8 cellular contexts compared by ENCODE assay signal in genomic region chr7:26198781-26199169, GRCh38. TPM values are rescaled to one million over a fixed set of nuclear protein-coding genes. Genes with fewer than 3 reads are reported as not detected.
DNase-seq lines count a peak whose midpoint lies in the region; ATAC-seq, FAIRE-seq and TF ChIP-seq lines count a peak whose summit lies in the region.

No MANE protein-coding gene starts in this region.

- H3K4me3 Mint-ChIP-seq in activated T-cell treated with anti-CD3 and anti-CD28 coated beads, Interleukin-2, amount 50 U/mL, for 72 hours, result peak overlapping the region; percentile 96 to 100
- peak overlapping the region; percentile 100 for H3K4me3 Mint-ChIP-seq in astrocyte (ENCODE audit: unreplicated experiment)

- H3K36me3 ChIP-seq in astrocyte (ENCODE audit: insufficient read depth, low read length), result peaks cover 27% of the 10 kb centered on the region
- peaks cover 36 to 38% (median 38%) of the 10 kb centered on the region in 3 donors for H3K36me3 ChIP-seq in tibial artery

- H3K27ac Mint-ChIP-seq in activated T-cell treated with anti-CD3 and anti-CD28 coated beads, Interleukin-2, amount 50 U/mL, for 72 hours, result peak overlapping the region; percentile 100
- peak overlapping the region; percentile 100 for H3K27ac Mint-ChIP-seq in astrocyte (ENCODE audit: unreplicated experiment)

- DNase-seq in activated T-cell treated with anti-CD3 and anti-CD28 coated beads, Interleukin-2, amount 50 U/mL, for 72 hours, result no peak
- no peak for DNase-seq in activated T-cell treated with anti-CD3 and anti-CD28 coated beads, Interleukin-2, amount 50 U/mL, for 48 hours
- DNase-seq in astrocyte (ENCODE audit: low read depth) (no peak), lower leg skin (ENCODE audit: low spot score in 2 of 2) (no peak), tibial artery (no peak)
- DNase-seq in stimulated activated CD4-positive, alpha-beta T cell treated with anti-CD3 and anti-CD28 coated beads, Interleukin-4, amount 100 ng/mL, for 24 hours, result no peak
- no peak for DNase-seq in stimulated activated CD4-positive, alpha-beta T cell treated with anti-CD3 and anti-CD28 coated beads, Interleukin-4, amount 100 ng/mL, for 4 hours

- H3K4me1 ChIP-seq in astrocyte (ENCODE audit: insufficient read depth, low read length) (peaks cover 18% of the 10 kb centered on the region), tibial artery (peaks cover 0 to 50% (median 36%) of the 10 kb centered on the region in 4 donors)

- H3K27me3 Mint-ChIP-seq in activated T-cell treated with anti-CD3 and anti-CD28 coated beads, Interleukin-2, amount 50 U/mL, for 72 hours (ENCODE audit: low read depth), result no peaks in the 10 kb centered on the region
- no peaks in the 10 kb centered on the region for H3K27me3 Mint-ChIP-seq in astrocyte (ENCODE audit: low read depth, unreplicated experiment)

- ATAC-seq in activated T-cell treated with anti-CD3 and anti-CD28 coated beads, Interleukin-2, amount 50 U/mL, for 72 hours (replicated peaks in 1 of 2), result no peak
- no peak for ATAC-seq in GM21528 (IDR thresholded peaks at IDR 0.05; ENCODE audit: low FRiP score, unreplicated experiment)

- no peaks in the 10 kb centered on the region for H3K27me3 ChIP-seq in astrocyte (ENCODE audit: insufficient read depth, low read length)
- H3K27me3 ChIP-seq in tibial artery, result no peaks in the 10 kb centered on the region

- H3K4me2 ChIP-seq in astrocyte (ENCODE audit: low read length), result peak overlapping the region; percentile 86

- TF ChIP-seq POLR2A in lower leg skin (IDR thresholded peaks at IDR 0.05), result no peak

- intact Hi-C loops in lower leg skin (cut with DNase I; ENCODE audit: low total_unique reads), result no loop called here
- intact Hi-C loops in tibial artery (cut with DNase I; ENCODE audit: low total_unique reads), result loop anchor here (5.0 kb wide), 2 partner anchors 169 to 974 kb away; partner anchors contain the start of gene HOXA10

- peak overlapping the region; percentile 98 for H3K27ac ChIP-seq in astrocyte (ENCODE audit: low read depth, low read length)
- peak overlapping the region; percentile 99 for H3K27ac ChIP-seq in tibial artery

- peaks cover 90% of the 10 kb centered on the region for H3K79me2 ChIP-seq in astrocyte (ENCODE audit: insufficient read depth, low read length)

- H3K9me3 ChIP-seq in astrocyte (ENCODE audit: insufficient read depth, low read depth, low read length) (no peaks in the 10 kb centered on the region), tibial artery (no peaks in the 10 kb centered on the region)

- H3K36me3 Mint-ChIP-seq in activated T-cell treated with anti-CD3 and anti-CD28 coated beads, Interleukin-2, amount 50 U/mL, for 72 hours (ENCODE audit: insufficient read depth in 2 of 2), result peaks cover 40 to 68% of the 10 kb centered on the region in 2 donors
- peaks cover 34% of the 10 kb centered on the region for H3K36me3 Mint-ChIP-seq in astrocyte (ENCODE audit: low read depth, unreplicated experiment)

- H2AFZ ChIP-seq in astrocyte (ENCODE audit: low read depth, low read length), result no peak overlapping the region

- H3K4me1 Mint-ChIP-seq in activated T-cell treated with anti-CD3 and anti-CD28 coated beads, Interleukin-2, amount 50 U/mL, for 72 hours (ENCODE audit: low read depth), result peaks cover 51% of the 10 kb centered on the region
- H3K4me1 Mint-ChIP-seq in astrocyte (ENCODE audit: low read depth, unreplicated experiment), result peaks cover 23% of the 10 kb centered on the region

- FAIRE-seq in astrocyte (lab: Jason Lieb, UNC), result no peak

- H3K9me3 Mint-ChIP-seq in activated T-cell treated with anti-CD3 and anti-CD28 coated beads, Interleukin-2, amount 50 U/mL, for 72 hours, result no peaks in the 10 kb centered on the region
- peaks cover 2% of the 10 kb centered on the region for H3K9me3 Mint-ChIP-seq in astrocyte (ENCODE audit: unreplicated experiment)

- H3K9ac ChIP-seq in astrocyte (ENCODE audit: low read length), result peak overlapping the region; percentile 100

- WGBS in lower leg skin, 2 donors, result 0% methylated on average over 7 of the region's 7 CpGs

- TF ChIP-seq CTCF in astrocyte (IDR thresholded peaks at IDR 0.05; ENCODE audit: insufficient read depth, low read depth, low read length) (no peak), lower leg skin (IDR thresholded peaks at IDR 0.05) (no peak), tibial artery (IDR thresholded peaks at IDR 0.05) (no peak)

- peaks cover 81% of the 10 kb centered on the region for H4K20me1 ChIP-seq in astrocyte (ENCODE audit: insufficient read depth, low read length)

- H3K4me3 ChIP-seq in astrocyte (ENCODE audit: insufficient read depth, low read depth, low read length) (peak overlapping the region; percentile 100), lower leg skin (ENCODE audit: low read depth, poor library complexity, severe bottlenecking) (peak overlapping the region; percentile 95), tibial artery (peak overlapping the region; percentile 74 to 91)

RNA-seq across cellular contexts. Expression of gene HNRNPA2B1, which starts 1.8 kb away (rescaled TPM):
- total RNA-seq in activated T-cell treated with anti-CD3 and anti-CD28 coated beads, Interleukin-2, amount 50 U/mL, for 72 hours, result 100 to 1,000 TPM; 439 to 483 TPM
- total RNA-seq in astrocyte (361 and 415 TPM in 2 replicates), lower leg skin (100 to 1,000 TPM in 2 of 4 donors, 10 to 100 TPM in 2; 78.1 to 133 (median 99.4) TPM)

RNA-seq across cellular contexts. Expression of gene CBX3, which starts 2.8 kb away (rescaled TPM):
- 100 to 1,000 TPM; 201 to 221 TPM for total RNA-seq in activated T-cell treated with anti-CD3 and anti-CD28 coated beads, Interleukin-2, amount 50 U/mL, for 72 hours
- 141 and 148 TPM in 2 replicates for total RNA-seq in astrocyte
- total RNA-seq in lower leg skin, result 10 to 100 TPM; 43.1 to 60.5 (median 51.9) TPM

RNA-seq across cellular contexts. Expression of gene NFE2L3, which starts 46.8 kb away (rescaled TPM):
- 10 to 100 TPM; 18.5 to 22.2 TPM for total RNA-seq in activated T-cell treated with anti-CD3 and anti-CD28 coated beads, Interleukin-2, amount 50 U/mL, for 72 hours
- total RNA-seq in astrocyte (49.0 and 50.4 TPM in 2 replicates), lower leg skin (10 to 100 TPM; 37.9 to 59.1 (median 45.0) TPM)
